Comparison of ENCODE assay signal across 8 cellular contexts in the genomic region with DNA sequence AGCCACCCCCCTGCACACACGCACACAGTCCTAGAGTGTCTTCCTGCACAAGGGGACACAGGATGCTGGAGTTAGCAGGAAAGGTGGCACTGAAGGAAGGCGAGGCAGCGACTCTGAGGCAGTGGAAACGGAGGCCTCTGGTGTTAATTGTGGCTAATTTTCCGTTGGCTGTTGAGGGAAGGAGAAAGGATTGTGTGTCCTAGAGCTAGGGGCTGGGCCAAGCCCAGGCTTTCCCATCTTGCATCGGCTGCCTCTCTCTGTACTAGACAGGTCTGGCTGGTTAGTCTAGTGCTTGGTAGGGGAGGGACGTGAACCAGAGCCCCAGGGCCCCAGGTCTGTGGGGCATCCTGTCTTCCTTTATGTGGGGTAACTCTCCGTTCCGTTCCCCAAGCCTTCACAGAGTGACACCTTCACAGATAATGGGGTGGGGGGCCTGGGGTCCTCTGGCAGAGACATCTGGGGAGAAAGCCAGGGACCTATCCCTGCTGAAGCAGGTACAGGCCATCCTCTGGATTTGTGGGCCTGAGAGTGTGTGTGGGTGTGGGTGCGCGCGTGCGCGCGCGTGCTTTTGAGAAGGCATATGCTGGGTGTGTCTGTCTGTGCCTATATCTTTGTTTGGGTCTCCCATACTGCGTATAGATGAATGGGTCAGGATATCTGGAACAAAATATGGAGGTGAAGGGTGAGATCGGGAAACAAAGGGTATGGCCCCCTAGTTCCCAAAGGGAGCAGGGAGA.
DNase-seq lines count a peak whose midpoint lies in the region; TF ChIP-seq lines count a peak whose summit lies in the region.

A gene (plus strand): TSS at position 606 of the 737 bp plus-strand sequence. CDS start 212 bp downstream, outside the sequence.

- no peak for DNase-seq in HL-60 (ENCODE audit: low read depth in 1 of 2, low spot score in 1 of 2)
- DNase-seq in T follicular helper cell (ENCODE audit: low read depth): peak; percentile 12
- DNase-seq in T47D (ENCODE audit: low read depth in 1 of 2, low spot score in 1 of 2): peak; percentile 57 to 96
- DNase-seq in islet precursor cell: peak; percentile 91
- peak; percentile 67 to 73 for DNase-seq in stimulated activated CD4-positive, alpha-beta T cell treated with anti-CD3 and anti-CD28 coated beads, Interleukin-2, amount 100 ng/mL, for 24 hours
- DNase-seq in medulla oblongata (ENCODE audit: extremely low spot score): no peak
- no peak for DNase-seq in GOT3 (lab: John Stamatoyannopoulos, UW)
- no peak for DNase-seq in RKO (ENCODE audit: low spot score)

- H3K4me3 ChIP-seq in HL-60 (replicated peaks; ENCODE audit: insufficient read depth, low read length): peak within 1 kb of the TSS; percentile 57

- no peak for TF ChIP-seq CTCF in HL-60 (IDR thresholded peaks at IDR 0.05; ENCODE audit: insufficient read depth, low read length)

- no peaks in the 10 kb centered on the region for H3K27me3 ChIP-seq in HL-60 (ENCODE audit: insufficient read depth, poor library complexity, severe bottlenecking)

- in situ Hi-C loops in T47D (cut with HindIII; ENCODE audit: low pct_unique_long_range_greater_than_20kb, low sequenced_read_pairs): no loop called here

- peak within 1 kb of the TSS; percentile 76 for H3K27ac ChIP-seq in HL-60 (replicated peaks)

Comparison
In these comparisons a context has a peak if more than half of its experiments do, and no peak if none do; other contexts are left out.
1. DNase-seq: peak in T follicular helper cell (single experiment), T47D (2 of 2), islet precursor cell (single experiment) and stimulated activated CD4-positive, alpha-beta T cell treated with anti-CD3 and anti-CD28 coated beads, Interleukin-2, amount 100 ng/mL, for 24 hours (2 of 2); none in HL-60 (0 of 2), medulla oblongata (single experiment), GOT3 (single experiment) and RKO (single experiment).